10 cellular contexts compared by ENCODE assay signal in genomic region chr16:89958068-89958467, GRCh38. TPM values are rescaled to one million over a fixed set of nuclear protein-coding genes. Genes with fewer than 3 reads are reported as not detected.
DNase-seq lines count a peak whose midpoint lies in the region; ATAC-seq and TF ChIP-seq lines count a peak whose summit lies in the region.
"Had no signal": no experiment of that assay in that cellular context is flagged by ENCODE, and none has a peak within 500 bp of the region (broad histone marks: within the 10 kb centered on the region; RNA-seq: fewer than 3 reads in every experiment).

No MANE protein-coding gene starts in this region.

- TF ChIP-seq EP300 in upper lobe of left lung (IDR thresholded peaks at IDR 0.05): no peak

- H3K4me3 ChIP-seq in RWPE2 (ENCODE audit: severe bottlenecking) (no peak overlapping the region), cardiac muscle cell (no peak overlapping the region), upper lobe of left lung (peak overlapping the region in 2 of 4 donors; percentile 18 to 33)
- H3K4me3 ChIP-seq: colonic mucosa had no signal

- peak; percentile 18 for DNase-seq in stimulated activated CD4-positive, alpha-beta T cell treated with anti-CD3 and anti-CD28 coated beads, Interleukin-15, amount 100 ng/mL, for 24 hours
- no peak for DNase-seq in stimulated activated CD4-positive, alpha-beta T cell treated with anti-CD3 and anti-CD28 coated beads, Interleukin-4, amount 100 ng/mL, for 4 hours
- DNase-seq in RWPE2 (ENCODE audit: low spot score) (no peak), cardiac muscle cell (ENCODE audit: low read depth in 1 of 2, low spot score in 1 of 2) (peak; percentile 18 to 42), upper lobe of left lung (peak in 1 of 2 donors; percentile 33), inferior parietal cortex (ENCODE audit: extremely low spot score) (no peak)
- DNase-seq: colonic mucosa had no signal

- 90 to 95% methylated on average over 1 to 7 of the region's 7 CpGs for WGBS in upper lobe of left lung, 2 donors

- H3K4me1 ChIP-seq in RWPE2 (ENCODE audit: insufficient read depth, poor library complexity, severe bottlenecking): no peaks in the 10 kb centered on the region
- H3K4me1 ChIP-seq in cardiac muscle cell (ENCODE audit: low read depth): no peaks in the 10 kb centered on the region
- H3K4me1 ChIP-seq in upper lobe of left lung: peaks cover 0 to 6% (median 2%) of the 10 kb centered on the region in 4 donors
- H3K4me1 ChIP-seq: colonic mucosa, parathyroid adenoma had no signal

- H3K9me3 ChIP-seq in RWPE2 (ENCODE audit: severe bottlenecking): no peaks in the 10 kb centered on the region
- H3K9me3 ChIP-seq in cardiac muscle cell (ENCODE audit: low read depth): no peaks in the 10 kb centered on the region
- no peaks in the 10 kb centered on the region for H3K9me3 ChIP-seq in upper lobe of left lung
- H3K9me3 ChIP-seq: colonic mucosa had no signal

- H3K27ac ChIP-seq in RWPE2 (ENCODE audit: poor library complexity, severe bottlenecking) (no peak overlapping the region), cardiac muscle cell (no peak overlapping the region), upper lobe of left lung (peak overlapping the region in 2 of 4 donors; percentile 73)
- H3K27ac ChIP-seq: colonic mucosa, parathyroid adenoma had no signal

- TF ChIP-seq POLR2A in upper lobe of left lung (IDR thresholded peaks at IDR 0.05): no peak

- H3K27me3 ChIP-seq in RWPE2 (ENCODE audit: insufficient read depth, poor library complexity, severe bottlenecking): no peaks in the 10 kb centered on the region
- H3K27me3 ChIP-seq in cardiac muscle cell: no peaks in the 10 kb centered on the region
- H3K27me3 ChIP-seq in upper lobe of left lung: no peaks in the 10 kb centered on the region
- H3K27me3 ChIP-seq: colonic mucosa had no signal

- ATAC-seq in RWPE2 (ENCODE audit: low read depth) (peak; percentile 68; the same call in 2 of the 3 replicates), upper lobe of left lung (ENCODE audit: low FRiP score in 2 of 2) (peak; percentile 73 to 76), GM21576 (IDR thresholded peaks at IDR 0.05; ENCODE audit: unreplicated experiment) (no peak), GM21381 (IDR thresholded peaks at IDR 0.05; ENCODE audit: unreplicated experiment) (no peak)

- TF ChIP-seq CTCF in RWPE2 (IDR thresholded peaks at IDR 0.05; ENCODE audit: poor library complexity, severe bottlenecking): no peak
- TF ChIP-seq CTCF in cardiac muscle cell (IDR thresholded peaks at IDR 0.05; ENCODE audit: low read depth, low read length): no peak
- TF ChIP-seq CTCF in upper lobe of left lung (IDR thresholded peaks at IDR 0.05): no peak

- H3K36me3 ChIP-seq in RWPE2 (ENCODE audit: low read depth) (peaks cover 40% of the 10 kb centered on the region), cardiac muscle cell (peaks cover 13% of the 10 kb centered on the region), upper lobe of left lung (peaks cover 0 to 72% (median 33%) of the 10 kb centered on the region in 4 donors)
- H3K36me3 ChIP-seq: colonic mucosa had no signal

RNA-seq across cellular contexts. Expression of gene DEF8, which starts 9.5 kb away (rescaled TPM):
- total RNA-seq in cardiac muscle cell: 92.0 and 165 TPM in 2 replicates
- polyA plus RNA-seq in cardiac muscle cell: 56.3 and 67.8 TPM in 2 replicates
- 100 to 1,000 TPM in 2 of 6 donors, 10 to 100 TPM in 4; 45.7 to 671 (median 80.5) TPM for total RNA-seq in upper lobe of left lung

RNA-seq across cellular contexts. Expression of gene TUBB3, which starts 34.9 kb away (rescaled TPM):
- total RNA-seq in cardiac muscle cell (4.6 and 16.1 TPM in 2 replicates), upper lobe of left lung (1 to 10 TPM in 3 of 6 donors, under 1 TPM in 2, not detected in 1; 0.33 to 9.2 (median 2.1) TPM)
- 5.5 and 7.5 TPM in 2 replicates for polyA plus RNA-seq in cardiac muscle cell

RNA-seq across cellular contexts. Expression of gene MC1R, which starts 39.4 kb away (rescaled TPM):
- total RNA-seq in cardiac muscle cell (7.2 and 7.7 TPM in 2 replicates), upper lobe of left lung (10 to 100 TPM in 2 of 6 donors, 1 to 10 TPM in 4; 4.9 to 44.0 (median 7.0) TPM)
- 3.9 and 9.6 TPM in 2 replicates for polyA plus RNA-seq in cardiac muscle cell

Comparison
In these comparisons a context has a peak if more than half of its experiments do, and no peak if none do; other contexts are left out.
1. DNase-seq: peak in stimulated activated CD4-positive, alpha-beta T cell treated with anti-CD3 and anti-CD28 coated beads, Interleukin-15, amount 100 ng/mL, for 24 hours (single experiment) and cardiac muscle cell (2 of 2); none in stimulated activated CD4-positive, alpha-beta T cell treated with anti-CD3 and anti-CD28 coated beads, Interleukin-4, amount 100 ng/mL, for 4 hours (0 of 2), RWPE2 (single experiment) and inferior parietal cortex (single experiment).
2. ATAC-seq: peak in RWPE2 (single experiment) and upper lobe of left lung (2 of 2); none in GM21576 (single experiment) and GM21381 (single experiment).